In genomic region chr7:132087421-132087820, GRCh38 we compare ENCODE assay signal across 34 cellular contexts.
"Had no signal": no experiment of that assay in that cellular context is flagged by ENCODE, and none has a peak within 500 bp of the region (broad histone marks: within the 10 kb centered on the region; RNA-seq: fewer than 3 reads in every experiment).

No MANE protein-coding gene starts in this region.

- H3K27me3 ChIP-seq: ascending aorta, cardiac muscle cell had no signal

- H3K9me3 ChIP-seq: ascending aorta had no signal

- H3K4me1 ChIP-seq: ascending aorta had no signal

- H3K4me1 Mint-ChIP-seq: activated B cell treated with CpG ODN at 0.5 μM for 24 hours; activated CD4-positive, alpha-beta memory T cell treated with anti-CD3 and anti-CD28 coated beads, Interleukin-2, amount 10 ng/mL, durations not matched to agents 7 days and 5 days; activated CD4-positive, alpha-beta T cell treated with anti-CD3 and anti-CD28 coated beads for 36 hours; activated CD4-positive, alpha-beta T cell treated with anti-CD3 and anti-CD28 coated beads, Interleukin-2, amount 10 ng/mL, durations not matched to agents 7 days and 5 days; activated CD8-positive, alpha-beta memory T cell treated with anti-CD3 and anti-CD28 coated beads, Interleukin-2, amount 10 ng/mL, durations not matched to agents 7 days and 5 days; activated naive CD4-positive, alpha-beta T cell treated with anti-CD3 and anti-CD28 coated beads, Interleukin-2, amount 50 U/mL, for 24 hours; activated naive CD8-positive, alpha-beta T cell treated with anti-CD3 and anti-CD28 coated beads, Interleukin-2, amount 10 ng/mL, durations not matched to agents 7 days and 5 days; activated naive CD8-positive, alpha-beta T cell treated with anti-CD3 and anti-CD28 coated beads, Interleukin-2, amount 50 U/mL, for 24 hours had no signal

- H3K27ac Mint-ChIP-seq: activated B cell treated with CpG ODN at 0.5 μM for 24 hours; activated CD4-positive, alpha-beta memory T cell treated with anti-CD3 and anti-CD28 coated beads, Interleukin-2, amount 10 ng/mL, durations not matched to agents 7 days and 5 days; activated CD4-positive, alpha-beta T cell treated with anti-CD3 and anti-CD28 coated beads for 36 hours; activated CD4-positive, alpha-beta T cell treated with anti-CD3 and anti-CD28 coated beads, Interleukin-2, amount 10 ng/mL, durations not matched to agents 7 days and 5 days; activated CD8-positive, alpha-beta memory T cell treated with anti-CD3 and anti-CD28 coated beads, Interleukin-2, amount 10 ng/mL, durations not matched to agents 7 days and 5 days; activated CD8-positive, alpha-beta T cell treated with anti-CD3 and anti-CD28 coated beads, Interleukin-2, amount 10 ng/mL, durations not matched to agents 7 days and 5 days; activated naive CD4-positive, alpha-beta T cell treated with anti-CD3 and anti-CD28 coated beads, Interleukin-2, amount 50 U/mL, for 24 hours; activated naive CD8-positive, alpha-beta T cell; activated naive CD8-positive, alpha-beta T cell treated with anti-CD3 and anti-CD28 coated beads, Interleukin-2, amount 10 ng/mL, durations not matched to agents 7 days and 5 days; activated naive CD8-positive, alpha-beta T cell treated with anti-CD3 and anti-CD28 coated beads, Interleukin-2, amount 50 U/mL, for 24 hours; activated T-cell treated with anti-CD3 and anti-CD28 coated beads, Interleukin-2, amount 50 U/mL, for 24 hours; activated T-helper 2 cell treated with anti-CD3 and anti-CD28 coated beads, Interferon-gamma antibody, Interleukin-2, Interleukin-4, amounts not matched to agents 10 μg/mL and 5 μg/mL and 100 μg/mL, durations not matched to agents 14 hours and 24 hours and 36 hours; brain; T-helper 1 cell treated with Interleukin-12 subunit alpha and Interleukin-12 subunit beta and Interleukin-4 antibody, amounts not matched to agents 30 μg/mL and 1 μg/mL, for 36 hours; T-helper 2 cell treated with Interferon-gamma antibody and Interleukin-4, amounts not matched to agents 5 μg/mL and 100 μg/mL, for 36 hours had no signal

- H3K9me3 Mint-ChIP-seq: activated B cell treated with CpG ODN at 0.5 μM for 24 hours; activated CD4-positive, alpha-beta memory T cell treated with anti-CD3 and anti-CD28 coated beads, Interleukin-2, amount 10 ng/mL, durations not matched to agents 7 days and 5 days; activated CD4-positive, alpha-beta T cell treated with anti-CD3 and anti-CD28 coated beads, Interleukin-2, amount 10 ng/mL, durations not matched to agents 7 days and 5 days; activated naive CD4-positive, alpha-beta T cell treated with anti-CD3 and anti-CD28 coated beads, Interleukin-2, amount 50 U/mL, for 24 hours; activated naive CD8-positive, alpha-beta T cell treated with anti-CD3 and anti-CD28 coated beads, Interleukin-2, amount 10 ng/mL, durations not matched to agents 7 days and 5 days; activated naive CD8-positive, alpha-beta T cell treated with anti-CD3 and anti-CD28 coated beads, Interleukin-2, amount 50 U/mL, for 24 hours; activated T-cell treated with anti-CD3 and anti-CD28 coated beads, Interleukin-2, amount 50 U/mL, for 24 hours; activated T-helper 2 cell treated with anti-CD3 and anti-CD28 coated beads, Interferon-gamma antibody, Interleukin-2, Interleukin-4, amounts not matched to agents 10 μg/mL and 5 μg/mL and 100 μg/mL, durations not matched to agents 14 hours and 24 hours and 36 hours; brain; T-helper 1 cell treated with Interleukin-12 subunit alpha and Interleukin-12 subunit beta and Interleukin-4 antibody, amounts not matched to agents 30 μg/mL and 1 μg/mL, for 36 hours; T-helper 2 cell treated with Interferon-gamma antibody and Interleukin-4, amounts not matched to agents 5 μg/mL and 100 μg/mL, for 36 hours had no signal

- H3K27me3 Mint-ChIP-seq: activated CD4-positive, alpha-beta T cell treated with anti-CD3 and anti-CD28 coated beads, Interleukin-2, amount 10 ng/mL, durations not matched to agents 7 days and 5 days; brain had no signal

- H3K4me3 ChIP-seq: ascending aorta, cardiac muscle cell had no signal

- H3K4me3 Mint-ChIP-seq: activated B cell treated with CpG ODN at 0.5 μM for 24 hours; activated CD4-positive, alpha-beta memory T cell treated with anti-CD3 and anti-CD28 coated beads, Interleukin-2, amount 10 ng/mL, durations not matched to agents 7 days and 5 days; activated CD4-positive, alpha-beta T cell treated with anti-CD3 and anti-CD28 coated beads for 36 hours; activated CD4-positive, alpha-beta T cell treated with anti-CD3 and anti-CD28 coated beads, Interleukin-2, amount 10 ng/mL, durations not matched to agents 7 days and 5 days; activated CD8-positive, alpha-beta memory T cell treated with anti-CD3 and anti-CD28 coated beads, Interleukin-2, amount 10 ng/mL, durations not matched to agents 7 days and 5 days; activated CD8-positive, alpha-beta T cell treated with anti-CD3 and anti-CD28 coated beads, Interleukin-2, amount 10 ng/mL, durations not matched to agents 7 days and 5 days; activated naive CD4-positive, alpha-beta T cell treated with anti-CD3 and anti-CD28 coated beads, Interleukin-2, amount 50 U/mL, for 24 hours; activated naive CD8-positive, alpha-beta T cell; activated naive CD8-positive, alpha-beta T cell treated with anti-CD3 and anti-CD28 coated beads, Interleukin-2, amount 10 ng/mL, durations not matched to agents 7 days and 5 days; activated naive CD8-positive, alpha-beta T cell treated with anti-CD3 and anti-CD28 coated beads, Interleukin-2, amount 50 U/mL, for 24 hours; activated T-cell treated with anti-CD3 and anti-CD28 coated beads, Interleukin-2, amount 50 U/mL, for 24 hours; brain; T-helper 1 cell treated with Interleukin-12 subunit alpha and Interleukin-12 subunit beta and Interleukin-4 antibody, amounts not matched to agents 30 μg/mL and 1 μg/mL, for 36 hours; T-helper 2 cell treated with Interferon-gamma antibody and Interleukin-4, amounts not matched to agents 5 μg/mL and 100 μg/mL, for 36 hours had no signal

- DNase-seq: activated B cell treated with CpG ODN at 0.5 μM for 24 hours; activated CD4-positive, alpha-beta memory T cell treated with anti-CD3 and anti-CD28 coated beads, Interleukin-2, amount 10 ng/mL, durations not matched to agents 7 days and 5 days; activated CD4-positive, alpha-beta T cell treated with anti-CD3 and anti-CD28 coated beads for 1 hour; activated CD4-positive, alpha-beta T cell treated with anti-CD3 and anti-CD28 coated beads for 36 hours; activated CD4-positive, alpha-beta T cell treated with anti-CD3 and anti-CD28 coated beads for 48 hours; activated CD4-positive, alpha-beta T cell treated with anti-CD3 and anti-CD28 coated beads, Interleukin-2, amount 10 ng/mL, durations not matched to agents 7 days and 5 days; activated CD4-positive, alpha-beta T cell treated with anti-CD3 and anti-CD28 coated beads, Interleukin-2, amount 50 U/mL, for 48 hours; activated CD8-positive, alpha-beta memory T cell treated with anti-CD3 and anti-CD28 coated beads for 24 hours; activated CD8-positive, alpha-beta memory T cell treated with anti-CD3 and anti-CD28 coated beads, Interleukin-2, amount 10 ng/mL, durations not matched to agents 7 days and 5 days; activated CD8-positive, alpha-beta memory T cell treated with anti-CD3 and anti-CD28 coated beads, Interleukin-2, amount 50 U/mL, for 48 hours; activated CD8-positive, alpha-beta T cell treated with anti-CD3 and anti-CD28 coated beads, Interleukin-2, amount 10 ng/mL, durations not matched to agents 7 days and 5 days; activated effector memory CD4-positive, alpha-beta T cell treated with Interleukin-2 at 50 U/mL for 16 hours; activated gamma-delta T cell; activated naive CD4-positive, alpha-beta T cell treated with Interleukin-2 at 50 U/mL for 16 hours; activated naive CD8-positive, alpha-beta T cell treated with anti-CD3 and anti-CD28 coated beads, Interleukin-2, amount 10 ng/mL, durations not matched to agents 7 days and 5 days; activated naive CD8-positive, alpha-beta T cell treated with anti-CD3 and anti-CD28 coated beads, Interleukin-2, amount 50 U/mL, for 24 hours; activated T-cell treated with anti-CD3 and anti-CD28 coated beads, Interleukin-2, amount 50 U/mL, for 24 hours; activated T-cell treated with anti-CD3 and anti-CD28 coated beads, Interleukin-2, amount 50 U/mL, for 48 hours; amygdala; anterior cingulate cortex; caudate nucleus; SW 1271; T-helper 1 cell; T-helper 2 cell; T-helper 9 cell had no signal

- ATAC-seq: activated CD4-positive, alpha-beta T cell treated with anti-CD3 and anti-CD28 coated beads for 36 hours; activated CD8-positive, alpha-beta memory T cell treated with anti-CD3 and anti-CD28 coated beads, Interleukin-2, amount 10 ng/mL, durations not matched to agents 7 days and 5 days; activated CD8-positive, alpha-beta T cell treated with anti-CD3 and anti-CD28 coated beads, Interleukin-2, amount 10 ng/mL, durations not matched to agents 7 days and 5 days; activated naive CD8-positive, alpha-beta T cell treated with anti-CD3 and anti-CD28 coated beads, Interleukin-2, amount 50 U/mL, for 24 hours had no signal

- H3K27ac ChIP-seq: ascending aorta, cardiac muscle cell, VCaP had no signal

- H3K36me3 Mint-ChIP-seq: activated CD8-positive, alpha-beta memory T cell treated with anti-CD3 and anti-CD28 coated beads, Interleukin-2, amount 10 ng/mL, durations not matched to agents 7 days and 5 days; activated naive CD4-positive, alpha-beta T cell treated with anti-CD3 and anti-CD28 coated beads, Interleukin-2, amount 50 U/mL, for 24 hours; activated naive CD8-positive, alpha-beta T cell; activated naive CD8-positive, alpha-beta T cell treated with anti-CD3 and anti-CD28 coated beads, Interleukin-2, amount 10 ng/mL, durations not matched to agents 7 days and 5 days; brain had no signal

- H3K36me3 ChIP-seq: ascending aorta, cardiac muscle cell had no signal
